ENCODE assay signal across 8 cellular contexts in genomic region chr19:48872884-48873475, GRCh38. TPM values are rescaled to one million over a fixed set of nuclear protein-coding genes. Genes with fewer than 3 reads are reported as not detected.
DNase-seq lines count a peak whose midpoint lies in the region; ATAC-seq and TF ChIP-seq lines count a peak whose summit lies in the region.

No MANE protein-coding gene starts in this region.

- H3K27ac ChIP-seq in RWPE1, result peak overlapping the region; percentile 98

- peaks cover 33 to 35% (median 34%) of the 10 kb centered on the region in 3 donors for H3K4me1 Mint-ChIP-seq in IgD-negative memory B cell
- peaks cover 64% of the 10 kb centered on the region for H3K4me1 Mint-ChIP-seq in nephron progenitor cell

- H3K4me3 Mint-ChIP-seq in IgD-negative memory B cell (peak overlapping the region; percentile 95 to 100 (median 100)), nephron progenitor cell (peak overlapping the region; percentile 99)

- TF ChIP-seq CTCF in RWPE1 (conservative IDR thresholded peaks at IDR 0.05; ENCODE audit: low read depth), result no peak
- no peak for TF ChIP-seq CTCF in fibroblast of the aortic adventitia (IDR thresholded peaks at IDR 0.05; ENCODE audit: insufficient read depth, low read length)
- no peak for TF ChIP-seq CTCF in nephron progenitor cell (IDR thresholded peaks at IDR 0.05)

- H3K27me3 Mint-ChIP-seq in IgD-negative memory B cell, result no peaks in the 10 kb centered on the region
- peaks cover 3% of the 10 kb centered on the region for H3K27me3 Mint-ChIP-seq in nephron progenitor cell (ENCODE audit: low read depth, poor library complexity)

- H3K36me3 Mint-ChIP-seq in IgD-negative memory B cell (peaks cover 13% of the 10 kb centered on the region), nephron progenitor cell (ENCODE audit: low read depth) (peaks cover 40% of the 10 kb centered on the region)

- DNase-seq in GDM1 (lab: John Stamatoyannopoulos, UW), result peak; percentile 27
- DNase-seq in RWPE1 (ENCODE audit: low spot score), result peak; percentile 89
- DNase-seq in activated effector memory CD4-positive, alpha-beta T cell treated with Interleukin-2 at 50 U/mL for 16 hours, result peak; percentile 56
- peak; percentile 97 for DNase-seq in fibroblast of the aortic adventitia (ENCODE audit: low read depth)
- DNase-seq in nephron progenitor cell, result peak; percentile 69
- DNase-seq in stromal cell of bone marrow (ENCODE audit: low read depth), result peak; percentile 92

- H3K4me3 ChIP-seq in fibroblast of the aortic adventitia (ENCODE audit: low read depth, low read length), result peak overlapping the region; percentile 100

- H3K27ac Mint-ChIP-seq in IgD-negative memory B cell, result peak overlapping the region; percentile 96 to 100 (median 100)
- H3K27ac Mint-ChIP-seq in nephron progenitor cell, result peak overlapping the region; percentile 100

- ATAC-seq in GM19463 (IDR thresholded peaks at IDR 0.05; ENCODE audit: unreplicated experiment), result no peak

- H3K9me3 Mint-ChIP-seq in IgD-negative memory B cell, result peaks cover 0 to 3% (median 0%) of the 10 kb centered on the region in 3 donors
- H3K9me3 Mint-ChIP-seq in nephron progenitor cell, result no peaks in the 10 kb centered on the region

- POLR2A ChIA-PET in RWPE1 (lab: Yijun Ruan, JAX; ENCODE audit: low non-redundant PET), result interaction anchor here (0.6 to 1.6 kb wide), 2 partner anchors 60 to 120 kb away, joined by 3 to 4 read pairs; partner anchors contain the start of genes DHDH and GYS1

- CTCF ChIA-PET in RWPE1 (lab: Yijun Ruan, JAX), result interaction anchor here (0.6 to 1.0 kb wide), 2 partner anchors 98 to 105 kb away, joined by 3 read pairs; no protein-coding TSS in a partner anchor

RNA-seq across cellular contexts. Expression of gene PPP1R15A, which starts 0.8 kb away (rescaled TPM):
- 558 TPM for polyA plus RNA-seq in IgD-negative memory B cell
- total RNA-seq in fibroblast of the aortic adventitia (ENCODE audit: low replicate concordance), result 45.8 and 53.6 TPM in 2 replicates

RNA-seq across cellular contexts. Expression of gene PLEKHA4, which starts 4.6 kb away (rescaled TPM):
- 3.2 TPM for polyA plus RNA-seq in IgD-negative memory B cell
- total RNA-seq in fibroblast of the aortic adventitia (ENCODE audit: low replicate concordance), result 28.9 and 44.0 TPM in 2 replicates

RNA-seq across cellular contexts. Expression of gene TULP2, which starts 25.6 kb away (rescaled TPM):
- not detected for polyA plus RNA-seq in IgD-negative memory B cell
- 0.54 TPM in 1 of 2 replicates, not detected in the other for total RNA-seq in fibroblast of the aortic adventitia (ENCODE audit: low replicate concordance)

RNA-seq across cellular contexts. Expression of gene NUCB1, which starts 27.1 kb away (rescaled TPM):
- 103 TPM for polyA plus RNA-seq in IgD-negative memory B cell
- 267 and 932 TPM in 2 replicates for total RNA-seq in fibroblast of the aortic adventitia (ENCODE audit: low replicate concordance)

RNA-seq across cellular contexts. Expression of gene HSD17B14, which starts 36.7 kb away (rescaled TPM):
- polyA plus RNA-seq in IgD-negative memory B cell, result 1.2 TPM
- total RNA-seq in fibroblast of the aortic adventitia (ENCODE audit: low replicate concordance), result 3.6 and 25.5 TPM in 2 replicates

Comparison
In these comparisons a context has a peak if more than half of its experiments do, and no peak if none do; other contexts are left out.
1. DNase-seq: peak in every context shown above with its lines; median percentile 97 in fibroblast of the aortic adventitia; 92 in stromal cell of bone marrow; 89 in RWPE1; 69 in nephron progenitor cell; 56 in activated effector memory CD4-positive, alpha-beta T cell treated with Interleukin-2 at 50 U/mL for 16 hours; 27 in GDM1.